ENCODE assay signal across 27 cellular contexts in genomic region chr6:166240889-166241288, GRCh38.
"Had no signal": no experiment of that assay in that cellular context is flagged by ENCODE, and none has a peak within 500 bp of the region (broad histone marks: within the 10 kb centered on the region; RNA-seq: fewer than 3 reads in every experiment).

No MANE protein-coding gene starts in this region.

- H3K9me3 ChIP-seq: left ventricle myocardium inferior, pancreas, prostate gland, spleen, suprapubic skin, thoracic aorta, tibial artery, upper lobe of right lung had no signal

- H3K4me3 Mint-ChIP-seq: mesothelial cell of epicardium; natural killer cell; nephron progenitor cell; stimulated activated effector memory CD8-positive, alpha-beta T cell treated with anti-CD3 and anti-CD28 coated beads, Interleukin-12 subunit alpha, Interleukin-12 subunit beta, amount 100 ng/mL, for 72 hours; stimulated activated naive CD8-positive, alpha-beta T cell treated with anti-CD3 and anti-CD28 coated beads, Interleukin-15, Interleukin-2, amounts not matched to agents 100 ng/mL and 50 ng/mL, for 24 hours had no signal

- ATAC-seq: natural killer cell; pancreas; right cardiac atrium; sciatic nerve; stimulated activated effector memory CD8-positive, alpha-beta T cell treated with anti-CD3 and anti-CD28 coated beads, Interleukin-12 subunit alpha, Interleukin-12 subunit beta, amount 100 ng/mL, for 72 hours; upper lobe of right lung had no signal

- H3K9me3 Mint-ChIP-seq: mesothelial cell of epicardium; naive B cell; natural killer cell; nephron progenitor cell; stimulated activated effector memory CD8-positive, alpha-beta T cell treated with anti-CD3 and anti-CD28 coated beads, Interleukin-12 subunit alpha, Interleukin-12 subunit beta, amount 100 ng/mL, for 72 hours; stimulated activated naive CD8-positive, alpha-beta T cell treated with anti-CD3 and anti-CD28 coated beads, Interleukin-15, Interleukin-2, amounts not matched to agents 100 ng/mL and 50 ng/mL, for 24 hours had no signal

- H3K36me3 Mint-ChIP-seq: mesothelial cell of epicardium; naive B cell; natural killer cell; stimulated activated effector memory CD8-positive, alpha-beta T cell treated with anti-CD3 and anti-CD28 coated beads, Interleukin-12 subunit alpha, Interleukin-12 subunit beta, amount 100 ng/mL, for 72 hours had no signal

- H3K4me3 ChIP-seq: left ventricle myocardium inferior, lung, pancreas, prostate gland, spleen, suprapubic skin, thoracic aorta, tibial artery, upper lobe of right lung had no signal

- H3K36me3 ChIP-seq: left ventricle myocardium inferior, pancreas, prostate gland, spleen, suprapubic skin, thoracic aorta, tibial artery, upper lobe of right lung had no signal

- H3K4me1 Mint-ChIP-seq: mesothelial cell of epicardium had no signal

- H3K27me3 ChIP-seq: pancreas, upper lobe of right lung had no signal

- FAIRE-seq: pancreas, small intestine, urothelium cell line had no signal

- H3K27ac Mint-ChIP-seq: mesothelial cell of epicardium; nephron progenitor cell; stimulated activated effector memory CD8-positive, alpha-beta T cell treated with anti-CD3 and anti-CD28 coated beads, Interleukin-12 subunit alpha, Interleukin-12 subunit beta, amount 100 ng/mL, for 72 hours; stimulated activated naive CD8-positive, alpha-beta T cell treated with anti-CD3 and anti-CD28 coated beads, Interleukin-15, Interleukin-2, amounts not matched to agents 100 ng/mL and 50 ng/mL, for 24 hours had no signal

- DNase-seq: islet precursor cell; left ventricle myocardium inferior; mesendoderm; naive B cell; natural killer cell; nephron progenitor cell; nucleus accumbens; pancreas; posterior cingulate gyrus; retina; right cardiac atrium; small intestine; spleen; stimulated activated CD4-positive, alpha-beta T cell treated with anti-CD3 and anti-CD28 coated beads, Interleukin-4, amount 100 ng/mL, for 24 hours; stimulated activated naive CD4-positive, alpha-beta T cell; tibial artery; trophoblast cell; upper lobe of right lung had no signal

- H3K4me1 ChIP-seq: left ventricle myocardium inferior, pancreas, prostate gland, suprapubic skin, tibial artery had no signal

- H3K27ac ChIP-seq: left ventricle myocardium inferior, pancreas, prostate gland, spleen, suprapubic skin, thoracic aorta, tibial artery, upper lobe of right lung had no signal
